In genomic region chr1:214591918-214592317, GRCh38 we compare ENCODE assay signal across 1 cellular context. TPM values are rescaled to one million over a fixed set of nuclear protein-coding genes. Genes with fewer than 3 reads are reported as not detected.
"Had no signal": no experiment of that assay in that cellular context is flagged by ENCODE, and none has a peak within 500 bp of the region (broad histone marks: within the 10 kb centered on the region; RNA-seq: fewer than 3 reads in every experiment).

No MANE protein-coding gene starts in this region.

RNA-seq across cellular contexts. Expression of gene PTPN14, which starts 40.5 kb away (rescaled TPM):
- total RNA-seq: activated B cell treated with CpG ODN at 0.5 μM for 24 hours had no signal
